In genomic region chr2:219386532-219387280, GRCh38 we compare ENCODE assay signal across 9 cellular contexts. TPM values are rescaled to one million over a fixed set of nuclear protein-coding genes. Genes with fewer than 3 reads are reported as not detected.
DNase-seq lines count a peak whose midpoint lies in the region; ATAC-seq and TF ChIP-seq lines count a peak whose summit lies in the region.
"Had no signal": no experiment of that assay in that cellular context is flagged by ENCODE, and none has a peak within 500 bp of the region (broad histone marks: within the 10 kb centered on the region; RNA-seq: fewer than 3 reads in every experiment).

No MANE protein-coding gene starts in this region.

- no peaks in the 10 kb centered on the region for H3K9me3 Mint-ChIP-seq in CD4-positive, alpha-beta T cell

- H3K4me2 ChIP-seq in OCI-LY7 (ENCODE audit: low read length), result peak overlapping the region; percentile 89

- no peaks in the 10 kb centered on the region for H3K27me3 ChIP-seq in CD4-positive, alpha-beta T cell (ENCODE audit: control insufficient read depth, insufficient read depth, low read length)
- no peaks in the 10 kb centered on the region for H3K27me3 ChIP-seq in effector memory CD4-positive, alpha-beta T cell (replicated peaks; ENCODE audit: control insufficient read depth, insufficient read depth, low read length, poor library complexity, severe bottlenecking)
- H3K27me3 ChIP-seq in neuron (ENCODE audit: insufficient read depth, low read length), result no peaks in the 10 kb centered on the region

- peak overlapping the region; percentile 81 for H3K4me3 ChIP-seq in OCI-LY7 (ENCODE audit: low read depth, low read length, poor library complexity, severe bottlenecking)
- H3K4me3 ChIP-seq in effector memory CD4-positive, alpha-beta T cell (ENCODE audit: insufficient read depth, low read depth, low read length, poor library complexity, severe bottlenecking), result peak overlapping the region; percentile 73
- peak overlapping the region; percentile 94 for H3K4me3 ChIP-seq in neuron (ENCODE audit: low read length)

- no peak for TF ChIP-seq CTCF in CD4-positive, alpha-beta T cell (IDR thresholded peaks at IDR 0.05)
- no peak for TF ChIP-seq CTCF in OCI-LY7 (conservative IDR thresholded peaks at IDR 0.05; ENCODE audit: low read length)

- H3K4me1 Mint-ChIP-seq in CD4-positive, alpha-beta T cell (ENCODE audit: low read depth), result peaks cover 22% of the 10 kb centered on the region

- DNase-seq in CD4-positive, alpha-beta T cell, result peak in 1 of 10 experiments; percentile 22
- peak; percentile 6 for DNase-seq in OCI-LY7 (ENCODE audit: low spot score)
- no peak for DNase-seq in effector memory CD4-positive, alpha-beta T cell
- no peak for DNase-seq in GM19238 (ENCODE audit: insufficient read length, low spot score)
- DNase-seq in NCI-H2029 (lab: John Stamatoyannopoulos, UW), result no peak
- DNase-seq in NCI-H2107 (lab: John Stamatoyannopoulos, UW), result no peak

- peaks cover 15% of the 10 kb centered on the region for H3K4me1 ChIP-seq in OCI-LY7 (ENCODE audit: insufficient read depth, low read length, poor library complexity, severe bottlenecking)
- H3K4me1 ChIP-seq in effector memory CD4-positive, alpha-beta T cell (ENCODE audit: control insufficient read depth, insufficient read depth, low read length, poor library complexity, severe bottlenecking), result peaks cover 17% of the 10 kb centered on the region
- H3K4me1 ChIP-seq in neuron (ENCODE audit: insufficient read depth, low read length), result peaks cover 12% of the 10 kb centered on the region

- H4K20me1 ChIP-seq in OCI-LY7 (ENCODE audit: insufficient read depth, low read length), result no peaks in the 10 kb centered on the region

- H3K27ac ChIP-seq in CD4-positive, alpha-beta T cell (ENCODE audit: low read depth, low read length), result peak overlapping the region; percentile 84
- peak overlapping the region; percentile 3 for H3K27ac ChIP-seq in OCI-LY7 (ENCODE audit: low read depth, low read length, poor library complexity, severe bottlenecking)
- H3K27ac ChIP-seq in effector memory CD4-positive, alpha-beta T cell (ENCODE audit: insufficient read depth, low read length, poor library complexity, severe bottlenecking), result peak overlapping the region; percentile 92

- H3K27ac Mint-ChIP-seq in CD4-positive, alpha-beta T cell, result peak overlapping the region; percentile 95

- no peaks in the 10 kb centered on the region for H3K27me3 Mint-ChIP-seq in CD4-positive, alpha-beta T cell

- H2AFZ ChIP-seq in OCI-LY7 (ENCODE audit: low read length), result peak overlapping the region; percentile 63; the same call in 1 of the 2 replicates
- H2AFZ ChIP-seq in neuron (ENCODE audit: low read depth, low read length), result peak overlapping the region; percentile 82

- intact Hi-C loops in CD4-positive, alpha-beta T cell (cut with DNase I, micrococcal nuclease), result loop anchor here (2.0 to 10.0 kb wide), 10 partner anchors 56 to 819 kb away; partner anchors contain the start of genes DNAJB2 (in 2 of the 2), BCS1L (in 1 of the 2), CHPF (in 1 of the 2) and CNOT9 (in 1 of the 2)
- intact Hi-C loops in OCI-LY7 (cut with micrococcal nuclease; ENCODE audit: unreplicated experiment), result loop anchor here (5.0 kb wide), 3 partner anchors 156 to 211 kb away; partner anchors contain the start of genes CHPF, CNPPD1, RETREG2 and STK11IP

- no peaks in the 10 kb centered on the region; the same call in 1 of the 2 replicates for H3K79me2 ChIP-seq in OCI-LY7 (ENCODE audit: insufficient read depth, low read depth, low read length)

- POLR2A ChIA-PET in CD4-positive, alpha-beta T cell (lab: Charles Lee), result interaction anchor here (0.6 to 4.3 kb wide), 14 partner anchors 8 to 1100 kb away, joined by 3 to 24 read pairs (median 10); partner anchors contain the start of genes BCS1L, CHPF, CNPPD1 and DNAJB2
- POLR2A ChIA-PET in OCI-LY7 (lab: Charles Lee), result interaction anchor here (0.6 to 1.2 kb wide), 2 partner anchors 108 to 123 kb away, joined by 4 to 5 read pairs; no protein-coding TSS in a partner anchor

- H3K36me3 ChIP-seq in OCI-LY7 (ENCODE audit: insufficient read depth, low read length) (peaks cover 36% of the 10 kb centered on the region), neuron (ENCODE audit: insufficient read depth, low read length) (peaks cover 15% of the 10 kb centered on the region)
- H3K36me3 ChIP-seq in effector memory CD4-positive, alpha-beta T cell (ENCODE audit: control insufficient read depth, insufficient read depth, low read length), result peaks cover 39% of the 10 kb centered on the region

- no TSS peak for BruUV-seq in OCI-LY7 (replicated peaks; lab: Mats Ljungman, UMichigan)

- no peaks in the 10 kb centered on the region for H3K9me2 ChIP-seq in OCI-LY7 (ENCODE audit: insufficient read depth, low read length)

- peaks cover 54% of the 10 kb centered on the region for H3K36me3 Mint-ChIP-seq in CD4-positive, alpha-beta T cell (ENCODE audit: low read depth)

- H3K4me3 Mint-ChIP-seq in CD4-positive, alpha-beta T cell, result peak overlapping the region; percentile 95

- ATAC-seq in CD4-positive, alpha-beta T cell (ENCODE audit: poor library complexity), result no peak
- ATAC-seq in HG03442 (IDR thresholded peaks at IDR 0.05; ENCODE audit: unreplicated experiment), result no peak

- H3K9me3 ChIP-seq in CD4-positive, alpha-beta T cell (ENCODE audit: control insufficient read depth, low read length), result no peaks in the 10 kb centered on the region
- no peaks in the 10 kb centered on the region for H3K9me3 ChIP-seq in OCI-LY7 (ENCODE audit: low read length)
- no peaks in the 10 kb centered on the region for H3K9me3 ChIP-seq in effector memory CD4-positive, alpha-beta T cell (ENCODE audit: control insufficient read depth, low read length)
- no peaks in the 10 kb centered on the region for H3K9me3 ChIP-seq in neuron (ENCODE audit: low read length)

- CTCF ChIA-PET in CD4-positive, alpha-beta T cell (lab: Charles Lee), result interaction anchor here (1.1 to 2.8 kb wide), 5 partner anchors 92 to 676 kb away, joined by 3 to 22 read pairs (median 9); partner anchors contain the start of genes CHPF, TMEM198, TTLL4 and ZFAND2B
- CTCF ChIA-PET in OCI-LY7 (lab: Charles Lee; ENCODE audit: unreplicated experiment), result interaction anchor here (0.6 kb wide), 1 partner anchor 105 kb away, joined by 8 read pairs; no protein-coding TSS in a partner anchor

RNA-seq across cellular contexts. Expression of gene DNPEP, which starts 1.0 kb away (rescaled TPM):
- total RNA-seq in CD4-positive, alpha-beta T cell, result 10 to 100 TPM; 99.0 to 99.9 TPM
- 39.3 and 40.5 TPM in 2 replicates for total RNA-seq in OCI-LY7 (2014; rRNA removed; shearing (Covaris generic))
- total RNA-seq in OCI-LY7 (2022), result 54.2 and 63.6 TPM in 2 replicates

RNA-seq across cellular contexts. Expression of gene DES, which starts 31.5 kb away (rescaled TPM):
- total RNA-seq in CD4-positive, alpha-beta T cell, result not detected
- total RNA-seq in OCI-LY7 (2014; rRNA removed; shearing (Covaris generic)), result not detected in 2 replicates
- total RNA-seq in OCI-LY7 (2022), result not detected in 2 replicates
- total RNA-seq: HT1080 had no signal

RNA-seq across cellular contexts. Expression of gene SPEG, which starts 47.9 kb away (rescaled TPM):
- total RNA-seq in CD4-positive, alpha-beta T cell, result 10 to 100 TPM; 15.3 to 17.7 TPM
- 0.13 TPM in 1 of 2 replicates, not detected in the other for total RNA-seq in OCI-LY7 (2014; rRNA removed; shearing (Covaris generic))
- 0.35 and 0.46 TPM in 2 replicates for total RNA-seq in OCI-LY7 (2022)

RNA-seq across cellular contexts. Expression of gene RESP18, which starts 54.2 kb away (rescaled TPM):
- total RNA-seq in CD4-positive, alpha-beta T cell, result not detected
- not detected in 2 replicates for total RNA-seq in OCI-LY7 (2014; rRNA removed; shearing (Covaris generic))
- total RNA-seq in OCI-LY7 (2022), result not detected in 2 replicates
- total RNA-seq: HT1080 had no signal

Comparison
In these comparisons a context has a peak if more than half of its experiments do, and no peak if none do; other contexts are left out.
1. H3K27ac ChIP-seq: peak in every context shown above with its lines; median percentile 92 in effector memory CD4-positive, alpha-beta T cell; 84 in CD4-positive, alpha-beta T cell; 3 in OCI-LY7.
2. RNA of gene SPEG, which starts 47.9 kb away (total RNA-seq): 15.3 to 17.7 TPM in CD4-positive, alpha-beta T cell; 0.13 to 0.46 TPM in OCI-LY7; every median in the first group is over 10 times any median in the second.
3. Peak in every context shown above with its lines, with median percentiles within 50 percentile points of each other: H3K4me3 ChIP-seq.